In the genomic region with DNA sequence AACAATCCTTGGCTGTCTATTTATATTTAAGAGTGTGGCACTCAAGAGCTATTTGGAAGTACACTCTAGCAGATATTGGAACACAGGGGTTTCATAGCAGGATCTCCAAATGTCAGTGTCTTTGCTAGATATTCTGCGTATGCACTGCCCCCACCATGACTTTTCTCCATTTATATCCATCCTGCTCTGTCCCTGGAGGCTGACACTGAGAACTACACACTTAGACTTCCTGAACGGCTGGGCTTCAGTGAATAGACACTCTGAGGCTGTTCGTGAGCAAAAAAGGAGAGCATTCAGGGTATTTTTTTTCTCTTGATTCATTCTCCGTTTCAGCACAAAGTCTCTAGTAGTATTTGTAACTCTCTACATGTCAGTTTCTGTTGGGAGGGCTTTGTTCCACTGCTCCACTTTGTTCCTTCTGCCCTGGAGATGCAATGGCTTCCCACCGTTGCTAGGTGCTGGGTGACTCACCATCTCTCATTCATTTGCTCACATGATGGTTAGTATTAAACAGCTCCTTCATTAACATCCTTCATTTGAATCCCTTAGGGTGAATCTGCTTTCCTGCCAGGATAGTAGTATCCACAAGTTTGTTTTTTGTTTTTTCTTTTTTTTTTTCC, we compare ENCODE assay signal across 11 cellular contexts.
DNase-seq lines count a peak whose midpoint lies in the region; ATAC-seq, FAIRE-seq and TF ChIP-seq lines count a peak whose summit lies in the region.
"Had no signal": no experiment of that assay in that cellular context is flagged by ENCODE, and none has a peak within 500 bp of the region (broad histone marks: within the 10 kb centered on the region; RNA-seq: fewer than 3 reads in every experiment).

No MANE protein-coding gene starts in this region.

- H3K27me3 Mint-ChIP-seq in activated T-cell treated with anti-CD3 and anti-CD28 coated beads, Interleukin-2, amount 50 U/mL, for 4 hours (ENCODE audit: low read depth), result no peaks in the 10 kb centered on the region
- H3K27me3 Mint-ChIP-seq: CD4-positive, CD25-positive, alpha-beta regulatory T cell had no signal

- H3K4me3 ChIP-seq in BE2C (ENCODE audit: low read depth, low read length), result peak overlapping the region; percentile 38
- H3K4me3 ChIP-seq in H7 (ENCODE audit: insufficient read depth, low read depth, low read length), result no peak overlapping the region

- DNase-seq in BE2C (peak; percentile 49), H7 (peak; percentile 4), RCC 7860 (ENCODE audit: low spot score) (peak; percentile 49), foreskin melanocyte (peak; percentile 93), NCI-H1105 (lab: John Stamatoyannopoulos, UW) (no peak), ecto neural progenitor cell (ENCODE audit: low spot score) (no peak)
- DNase-seq in activated T-cell treated with anti-CD3 and anti-CD28 coated beads, Interleukin-2, amount 50 U/mL, for 4 hours, result no peak
- DNase-seq: activated CD4-positive, CD25-positive, alpha-beta regulatory T cell; CD4-positive, CD25-positive, alpha-beta regulatory T cell; NCI-H510A had no signal

- TF ChIP-seq CTCF in BE2C (IDR thresholded peaks at IDR 0.05; ENCODE audit: low read depth, low read length), result peak; percentile 55

- no peak overlapping the region for H3K4me3 Mint-ChIP-seq in activated T-cell treated with anti-CD3 and anti-CD28 coated beads, Interleukin-2, amount 50 U/mL, for 4 hours
- H3K4me3 Mint-ChIP-seq: CD4-positive, CD25-positive, alpha-beta regulatory T cell had no signal

- FAIRE-seq in RCC 7860 (lab: Jason Lieb, UNC), result no peak

- no peak for ATAC-seq in HG03469 (IDR thresholded peaks at IDR 0.05; ENCODE audit: unreplicated experiment)
- no peak for ATAC-seq in activated T-cell treated with anti-CD3 and anti-CD28 coated beads, Interleukin-2, amount 50 U/mL, for 4 hours

- H3K4me1 Mint-ChIP-seq in activated T-cell treated with anti-CD3 and anti-CD28 coated beads, Interleukin-2, amount 50 U/mL, for 4 hours (ENCODE audit: low read depth), result no peaks in the 10 kb centered on the region
- H3K4me1 Mint-ChIP-seq: CD4-positive, CD25-positive, alpha-beta regulatory T cell had no signal

- H3K36me3 Mint-ChIP-seq in activated T-cell treated with anti-CD3 and anti-CD28 coated beads, Interleukin-2, amount 50 U/mL, for 4 hours (ENCODE audit: insufficient read depth), result no peaks in the 10 kb centered on the region
- H3K36me3 Mint-ChIP-seq: CD4-positive, CD25-positive, alpha-beta regulatory T cell had no signal

- no peaks in the 10 kb centered on the region for H3K9me3 ChIP-seq in BE2C

- H3K27me3 ChIP-seq in BE2C (no peaks in the 10 kb centered on the region), H7 (ENCODE audit: control insufficient read depth, insufficient read depth, low read length) (no peaks in the 10 kb centered on the region)

- peaks cover 21% of the 10 kb centered on the region for H3K4me1 ChIP-seq in BE2C

- H3K9me3 Mint-ChIP-seq in activated T-cell treated with anti-CD3 and anti-CD28 coated beads, Interleukin-2, amount 50 U/mL, for 4 hours, result no peaks in the 10 kb centered on the region

- H3K36me3 ChIP-seq in BE2C (no peaks in the 10 kb centered on the region), H7 (replicated peaks; ENCODE audit: control insufficient read depth, insufficient read depth, low read length) (no peaks in the 10 kb centered on the region)

Comparison
In these comparisons a context has a peak if more than half of its experiments do, and no peak if none do; other contexts are left out.
1. DNase-seq: peak in BE2C (single experiment), H7 (single experiment), RCC 7860 (single experiment) and foreskin melanocyte (single experiment); none in NCI-H1105 (single experiment), ecto neural progenitor cell (single experiment) and activated T-cell treated with anti-CD3 and anti-CD28 coated beads, Interleukin-2, amount 50 U/mL, for 4 hours (single experiment).